ENCODE assay signal across 8 cellular contexts in genomic region chr7:52413051-52413450, GRCh38.
"Had no signal": no experiment of that assay in that cellular context is flagged by ENCODE, and none has a peak within 500 bp of the region (broad histone marks: within the 10 kb centered on the region; RNA-seq: fewer than 3 reads in every experiment).

No MANE protein-coding gene starts in this region.

- H3K4me2 ChIP-seq: KMS-11 had no signal

- ATAC-seq: HepG2 had no signal

- DNase-seq: GM23248, GOT3, H9, HCEC 1CT, KBM-7 had no signal

- H2AFZ ChIP-seq: GM23248 had no signal

- H3K9ac ChIP-seq: GM23248, KMS-11 had no signal

- H3K27ac ChIP-seq: GM23248, HL-60, KMS-11 had no signal

- H3K4me3 ChIP-seq: GM23248 had no signal
